8 cellular contexts compared by ENCODE assay signal in genomic region chr2:53787911-53788289, GRCh38.
DNase-seq lines count a peak whose midpoint lies in the region; ATAC-seq, FAIRE-seq and TF ChIP-seq lines count a peak whose summit lies in the region.

No MANE protein-coding gene starts in this region.

- peak overlapping the region; percentile 92 for H3K27ac Mint-ChIP-seq in dendritic cell treated with granulocyte-macrophage colony-stimulating factor and Interleukin-4, amounts not matched to agents 40 ng/mL and 50 ng/mL, for 4 days
- H3K27ac Mint-ChIP-seq in nephron, result peak overlapping the region; percentile 92 to 97 (median 95)

- intact Hi-C loops in dendritic cell treated with granulocyte-macrophage colony-stimulating factor and Interleukin-4, amounts not matched to agents 40 ng/mL and 50 ng/mL, for 4 days (cut with micrococcal nuclease), result loop anchor here (2.0 kb wide), 1 partner anchor 21 kb away; the partner anchor contains the start of gene CHAC2

- peak overlapping the region; percentile 97 for H3K4me3 Mint-ChIP-seq in dendritic cell treated with granulocyte-macrophage colony-stimulating factor and Interleukin-4, amounts not matched to agents 40 ng/mL and 50 ng/mL, for 4 days
- peak overlapping the region; percentile 95 to 98 (median 95) for H3K4me3 Mint-ChIP-seq in nephron

- DNase-seq in LNCaP clone FGC (ENCODE audit: low read depth) (no peak), HTR-8/SVneo (ENCODE audit: insufficient read length, low spot score) (no peak), AG20443 (ENCODE audit: low spot score) (no peak), putamen (ENCODE audit: low spot score) (no peak)

- TF ChIP-seq CTCF in C4-2B (conservative IDR thresholded peaks at IDR 0.05) (no peak), LNCaP clone FGC (IDR thresholded peaks at IDR 0.05; ENCODE audit: control insufficient read depth, extremely low read depth, insufficient read depth) (no peak), nephron (IDR thresholded peaks at IDR 0.05; ENCODE audit: unreplicated experiment in 3 of 3) (no peak)

- no peaks in the 10 kb centered on the region for H3K9me3 Mint-ChIP-seq in dendritic cell treated with granulocyte-macrophage colony-stimulating factor and Interleukin-4, amounts not matched to agents 40 ng/mL and 50 ng/mL, for 4 days
- H3K9me3 Mint-ChIP-seq in nephron, result no peaks in the 10 kb centered on the region

- no peaks in the 10 kb centered on the region for H3K27me3 Mint-ChIP-seq in dendritic cell treated with granulocyte-macrophage colony-stimulating factor and Interleukin-4, amounts not matched to agents 40 ng/mL and 50 ng/mL, for 4 days
- no peaks in the 10 kb centered on the region for H3K27me3 Mint-ChIP-seq in nephron (ENCODE audit: low read depth)

- H3K27ac ChIP-seq in C4-2B, result peak overlapping the region; percentile 81; the same call in 1 of the 2 replicates

- H3K4me3 ChIP-seq in LNCaP clone FGC (ENCODE audit: low read depth, low read length), result peak overlapping the region; percentile 72

- no peak for ATAC-seq in HG02610 (IDR thresholded peaks at IDR 0.05; ENCODE audit: unreplicated experiment)

- no peak for FAIRE-seq in HTR-8/SVneo (lab: Jason Lieb, UNC)

- peaks cover 20% of the 10 kb centered on the region for H3K36me3 Mint-ChIP-seq in dendritic cell treated with granulocyte-macrophage colony-stimulating factor and Interleukin-4, amounts not matched to agents 40 ng/mL and 50 ng/mL, for 4 days (ENCODE audit: low read depth)
- H3K36me3 Mint-ChIP-seq in nephron (ENCODE audit: low read depth), result no peaks in the 10 kb centered on the region

- peaks cover 32% of the 10 kb centered on the region for H3K4me1 Mint-ChIP-seq in dendritic cell treated with granulocyte-macrophage colony-stimulating factor and Interleukin-4, amounts not matched to agents 40 ng/mL and 50 ng/mL, for 4 days (ENCODE audit: low read depth)
- peaks cover 31% of the 10 kb centered on the region for H3K4me1 Mint-ChIP-seq in nephron
